In genomic region chr16:14822558-14822957, GRCh38 we compare ENCODE assay signal across 2 cellular contexts. TPM values are rescaled to one million over a fixed set of nuclear protein-coding genes. Genes with fewer than 3 reads are reported as not detected.
A peak's percentile ranks its signal among the peaks of the same experiment; 100 is the strongest.
DNase-seq lines count a peak whose midpoint lies in the region; ATAC-seq and TF ChIP-seq lines count a peak whose summit lies in the region.
"Not testable (repeated sequence)": the region's sequence is repeated elsewhere in the genome, so short reads cannot be mapped to it uniquely, and the experiment has no call there.

No MANE protein-coding gene starts in this region.

- H3K4me3 ChIP-seq in right lobe of liver: peak overlapping the region in 1 of 3 donors; percentile 31

- intact Hi-C loops in right lobe of liver (cut with DNase I): not testable (repeated sequence)

- not testable (repeated sequence) for DNase-seq in left lobe of liver (ENCODE audit: low spot score); right lobe of liver

- H3K9me3 ChIP-seq in right lobe of liver: not testable (repeated sequence)

- H3K27ac ChIP-seq in right lobe of liver: not testable (repeated sequence)

- peak; percentile 50 for ATAC-seq in left lobe of liver
- ATAC-seq in right lobe of liver: peak; percentile 43 to 75 (median 65)

- not testable (repeated sequence) for TF ChIP-seq CTCF in right lobe of liver (IDR thresholded peaks at IDR 0.05)

- not testable (repeated sequence) for H3K4me1 ChIP-seq in right lobe of liver

- not testable (repeated sequence) for H3K36me3 ChIP-seq in right lobe of liver

- TF ChIP-seq POLR2A in right lobe of liver (IDR thresholded peaks at IDR 0.05): not testable (repeated sequence)

- H3K27me3 ChIP-seq in right lobe of liver: not testable (repeated sequence)

- no CpG with 5 or more reads among the region's 7 CpGs for WGBS in right lobe of liver (ENCODE audit: insufficient coverage, low coverage, low lambda C conversion rate, missing lambda C conversion rate)

RNA-seq across cellular contexts. Expression of gene NOMO1, which starts 11.0 kb away (rescaled TPM):
- 37.8 TPM for total RNA-seq in left lobe of liver
- 10 to 100 TPM; 34.7 to 55.1 (median 44.9) TPM for total RNA-seq in right lobe of liver
